Comparison of ENCODE assay signal across 13 cellular contexts in genomic region chr9:14238518-14238917, GRCh38.
DNase-seq lines count a peak whose midpoint lies in the region; ATAC-seq and TF ChIP-seq lines count a peak whose summit lies in the region.
"Had no signal": no experiment of that assay in that cellular context is flagged by ENCODE, and none has a peak within 500 bp of the region (broad histone marks: within the 10 kb centered on the region; RNA-seq: fewer than 3 reads in every experiment).

No MANE protein-coding gene starts in this region.

- no peaks in the 10 kb centered on the region for H3K9me3 ChIP-seq in NT2/D1 (ENCODE audit: insufficient read depth, low read length)
- no peaks in the 10 kb centered on the region for H3K9me3 ChIP-seq in esophagus muscularis mucosa
- no peaks in the 10 kb centered on the region for H3K9me3 ChIP-seq in colonic mucosa
- H3K9me3 ChIP-seq: BE2C had no signal

- H3K36me3 ChIP-seq in NT2/D1 (ENCODE audit: insufficient read depth, insufficient read length, low read length): no peaks in the 10 kb centered on the region
- H3K36me3 ChIP-seq in esophagus muscularis mucosa: peaks cover 0 to 5% (median 0%) of the 10 kb centered on the region in 4 donors
- H3K36me3 ChIP-seq in colonic mucosa: no peaks in the 10 kb centered on the region
- H3K36me3 ChIP-seq: BE2C had no signal

- H3K9me3 Mint-ChIP-seq in Calu3 (ENCODE audit: low read depth, unreplicated experiment) (no peaks in the 10 kb centered on the region), progenitor cell of endocrine pancreas (ENCODE audit: low read depth) (no peaks in the 10 kb centered on the region)
- H3K9me3 Mint-ChIP-seq: HFFc6 had no signal

- peak overlapping the region; percentile 37 for H3K4me3 Mint-ChIP-seq in Calu3 (ENCODE audit: low read depth, unreplicated experiment)
- H3K4me3 Mint-ChIP-seq in progenitor cell of endocrine pancreas (ENCODE audit: low read depth): no peak overlapping the region
- H3K4me3 Mint-ChIP-seq: HFFc6 had no signal

- H3K27me3 Mint-ChIP-seq in Calu3 (ENCODE audit: unreplicated experiment): no peaks in the 10 kb centered on the region
- no peaks in the 10 kb centered on the region for H3K27me3 Mint-ChIP-seq in progenitor cell of endocrine pancreas

- no peak for TF ChIP-seq EP300 in esophagus muscularis mucosa (IDR thresholded peaks at IDR 0.05)

- no TSS peak for BruUV-seq in Calu3 (replicated peaks; lab: Mats Ljungman, UMichigan)

- H3K27me3 ChIP-seq in NT2/D1 (ENCODE audit: insufficient read depth, insufficient read length) (no peaks in the 10 kb centered on the region), esophagus muscularis mucosa (no peaks in the 10 kb centered on the region), colonic mucosa (no peaks in the 10 kb centered on the region)
- H3K27me3 ChIP-seq: BE2C had no signal

- no peak overlapping the region for H3K9ac ChIP-seq in NT2/D1 (ENCODE audit: insufficient read length, low read depth)
- H3K9ac ChIP-seq in colonic mucosa (ENCODE audit: low read depth in 2 of 2, low read length in 2 of 2): no peak overlapping the region
- H3K9ac ChIP-seq: KMS-11 had no signal

- intact Hi-C loops in Calu3 (cut with micrococcal nuclease; ENCODE audit: unreplicated experiment): no loop called here
- intact Hi-C loops in esophagus muscularis mucosa (cut with DNase I): no loop called here
- intact Hi-C loops in colonic mucosa (cut with DNase I): no loop called here

- H3K4me3 ChIP-seq in NT2/D1 (ENCODE audit: insufficient read length, low read depth) (no peak overlapping the region), esophagus muscularis mucosa (no peak overlapping the region), colonic mucosa (no peak overlapping the region)

- H3K27ac ChIP-seq in esophagus muscularis mucosa (replicated peaks in 1 of 4) (peak overlapping the region in 3 of 4 donors; percentile 30 to 55 (median 53)), colonic mucosa (no peak overlapping the region)
- H3K27ac ChIP-seq: KMS-11 had no signal

- no peak for TF ChIP-seq POLR2A in esophagus muscularis mucosa (IDR thresholded peaks at IDR 0.05; ENCODE audit: low read depth)

- H3K4me1 ChIP-seq in NT2/D1 (ENCODE audit: insufficient read depth, insufficient read length) (no peaks in the 10 kb centered on the region), esophagus muscularis mucosa (peaks cover 45 to 75% (median 62%) of the 10 kb centered on the region in 4 donors), colonic mucosa (no peaks in the 10 kb centered on the region)

- DNase-seq in Calu3 (peak; percentile 15), NT2/D1 (ENCODE audit: low read depth, low spot score) (peak; percentile 60), esophagus muscularis mucosa (ENCODE audit: extremely low spot score) (no peak), mucosa of gallbladder (ENCODE audit: low spot score) (peak; percentile 25), colonic mucosa (no peak), progenitor cell of endocrine pancreas (ENCODE audit: low spot score, unreplicated experiment) (no peak), hypothalamus (lab: John Stamatoyannopoulos, UW) (no peak)
- DNase-seq: activated CD8-positive, alpha-beta memory T cell treated with anti-CD3 and anti-CD28 coated beads, Interleukin-2, amount 50 U/mL, for 48 hours; cortex of kidney; HFFc6 had no signal

- peak overlapping the region; percentile 90 for H3K27ac Mint-ChIP-seq in Calu3 (ENCODE audit: unreplicated experiment)
- no peak overlapping the region for H3K27ac Mint-ChIP-seq in progenitor cell of endocrine pancreas

- no peak for ATAC-seq in HG02973 (IDR thresholded peaks at IDR 0.05; ENCODE audit: unreplicated experiment)

- CTCF ChIA-PET in Calu3 (lab: Charles Lee): no interaction called here

- H3K36me3 Mint-ChIP-seq in Calu3 (ENCODE audit: insufficient read depth, unreplicated experiment) (no peaks in the 10 kb centered on the region), progenitor cell of endocrine pancreas (ENCODE audit: insufficient read depth) (no peaks in the 10 kb centered on the region)

- peaks cover 37% of the 10 kb centered on the region for H3K4me1 Mint-ChIP-seq in Calu3 (ENCODE audit: low read depth, unreplicated experiment)
- H3K4me1 Mint-ChIP-seq in progenitor cell of endocrine pancreas (ENCODE audit: low read depth): peaks cover 34% of the 10 kb centered on the region

- TF ChIP-seq CTCF in Calu3 (IDR thresholded peaks at IDR 0.05; ENCODE audit: unreplicated experiment): no peak
- no peak for TF ChIP-seq CTCF in esophagus muscularis mucosa (IDR thresholded peaks at IDR 0.05)
- TF ChIP-seq CTCF in colonic mucosa (IDR thresholded peaks at IDR 0.05): no peak
- no peak for TF ChIP-seq CTCF in progenitor cell of endocrine pancreas (IDR thresholded peaks at IDR 0.05; ENCODE audit: unreplicated experiment)

- 43% methylated on average over 4 of the region's 4 CpGs for WGBS in esophagus muscularis mucosa

Comparison
In these comparisons a context has a peak if more than half of its experiments do, and no peak if none do; other contexts are left out.
1. DNase-seq: peak in Calu3 (single experiment), NT2/D1 (single experiment) and mucosa of gallbladder (single experiment); none in esophagus muscularis mucosa (single experiment), colonic mucosa (single experiment), progenitor cell of endocrine pancreas (single experiment) and hypothalamus (0 of 51).